Comparison of ENCODE assay signal across 8 cellular contexts in the genomic region with DNA sequence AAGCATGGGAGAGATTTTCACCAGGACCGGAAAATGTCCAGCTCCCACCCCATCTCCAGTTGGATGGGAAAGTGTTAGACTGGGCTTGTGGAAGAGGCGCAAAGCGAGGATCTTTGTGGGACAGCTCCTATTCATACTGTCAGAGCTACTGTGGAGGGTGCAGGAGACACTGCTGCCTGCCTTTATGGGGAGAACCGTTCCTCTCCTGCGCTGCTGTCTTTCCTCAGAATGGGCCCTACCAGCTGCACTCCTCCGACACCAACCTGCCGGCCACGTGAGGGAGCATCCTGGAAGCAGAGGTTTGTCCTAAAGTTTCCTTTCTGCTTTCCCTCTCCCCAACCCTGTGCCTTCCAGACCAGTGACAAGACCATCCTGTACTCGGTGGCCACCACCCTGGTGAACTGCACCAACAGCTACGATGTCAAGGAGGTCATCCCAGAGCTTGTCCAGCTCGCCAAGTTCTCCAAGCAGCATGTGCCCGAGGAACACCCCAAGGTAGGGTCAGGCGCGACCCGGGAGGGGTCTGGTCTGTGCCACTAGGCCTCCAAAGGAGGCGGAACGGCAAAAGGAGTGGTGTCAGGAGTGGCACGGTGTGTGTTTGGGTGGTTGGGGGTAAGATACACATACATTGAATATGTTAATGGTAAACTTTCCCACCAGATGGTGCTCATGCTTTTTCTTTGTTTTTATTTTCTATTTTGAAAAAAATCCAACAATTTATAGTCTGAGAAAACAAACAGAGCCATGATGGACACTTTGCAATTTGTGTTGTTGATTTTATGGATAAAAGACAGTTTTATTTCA. TPM values are rescaled to one million over a fixed set of nuclear protein-coding genes. Genes with fewer than 3 reads are reported as not detected.
DNase-seq lines count a peak whose midpoint lies in the region; ATAC-seq, FAIRE-seq and TF ChIP-seq lines count a peak whose summit lies in the region.

No MANE protein-coding gene starts in this region.

- no peak overlapping the region for H2BK5ac ChIP-seq in H9 (ENCODE audit: insufficient read length, low read length)

- H3K36me3 Mint-ChIP-seq in H9 (ENCODE audit: insufficient read depth in 1 of 3, low read depth in 3 of 3) = no peaks in the 10 kb centered on the region; a peak in 1 of 7 replicates

- H3K56ac ChIP-seq in H9 (ENCODE audit: insufficient read length, low read depth, low read length) = no peak overlapping the region

- no peak for TF ChIP-seq CTCF in H9 (conservative IDR thresholded peaks at IDR 0.05)

- H4K5ac ChIP-seq in H9 (ENCODE audit: insufficient read length, low read depth, low read length) = no peak overlapping the region

- no peak overlapping the region for H4K91ac ChIP-seq in H9 (ENCODE audit: insufficient read length, low read depth, low read length)

- H3K4me2 ChIP-seq in H9 (ENCODE audit: insufficient read depth, insufficient read length, low read length) = no peak overlapping the region

- no peaks in the 10 kb centered on the region for H3K4me1 ChIP-seq in H9 (ENCODE audit: insufficient read depth, low read length)

- H2BK15ac ChIP-seq in H9 (ENCODE audit: low read depth, low read length) = no peak overlapping the region

- H3K14ac ChIP-seq in H9 (ENCODE audit: insufficient read depth, low read length) = no peak overlapping the region

- H2AK5ac ChIP-seq in H9 (ENCODE audit: insufficient read length, low read length) = no peak overlapping the region

- FAIRE-seq in urothelium cell line (lab: Jason Lieb, UNC) = no peak

- H3K27ac ChIP-seq in H9 (ENCODE audit: insufficient read length, low read depth, low read length) = no peak overlapping the region

- H3K23ac ChIP-seq in H9 (ENCODE audit: insufficient read length, low read depth, low read length) = no peak overlapping the region

- no peaks in the 10 kb centered on the region for H4K20me1 ChIP-seq in H9 (ENCODE audit: control insufficient read depth, insufficient read depth, insufficient read length)

- no peak overlapping the region for H2AFZ ChIP-seq in H9 (ENCODE audit: low read length)

- H2BK120ac ChIP-seq in H9 (ENCODE audit: low read depth, low read length, poor library complexity, severe bottlenecking) = no peak overlapping the region

- no peaks in the 10 kb centered on the region for H3K9me3 Mint-ChIP-seq in H9

- no peak overlapping the region for H3K4me3 Mint-ChIP-seq in H9

- no peak overlapping the region for H2BK12ac ChIP-seq in H9 (ENCODE audit: insufficient read length, low read depth, low read length)

- no peak overlapping the region for H3K9ac ChIP-seq in H9 (ENCODE audit: extremely low read depth, insufficient read length, low read length)

- no peak overlapping the region for H2BK20ac ChIP-seq in H9 (ENCODE audit: low read depth, low read length, poor library complexity, severe bottlenecking)

- H3K27me3 ChIP-seq in H9 (ENCODE audit: insufficient read depth, low read length) = no peaks in the 10 kb centered on the region

- H3K18ac ChIP-seq in H9 (ENCODE audit: insufficient read length, low read depth, low read length) = no peak overlapping the region

- peak in 4 of 6 experiments; percentile 19 to 77 (median 66) for DNase-seq in stimulated activated naive CD4-positive, alpha-beta T cell (lab: John Stamatoyannopoulos, UW)
- DNase-seq in stimulated activated naive CD4-positive, alpha-beta T cell treated with Interleukin-2 at 50 U/mL for 16 hours (lab: John Stamatoyannopoulos, UW) = no peak
- peak; percentile 16 to 29 for DNase-seq in activated CD4-positive, alpha-beta T cell treated with anti-CD3 and anti-CD28 coated beads, Interleukin-2, amount 50 U/mL, for 4 hours
- DNase-seq in fibroblast of peridontal ligament (ENCODE audit: extremely low read depth) = peak; percentile 73
- peak; percentile 21 for DNase-seq in urothelium cell line (ENCODE audit: low spot score)
- DNase-seq in NCI-H510A treated with DMSO at 0.1 percent for 48 hours (lab: John Stamatoyannopoulos, UW) = no peak
- DNase-seq in H9 = no peak

- H3K4ac ChIP-seq in H9 (ENCODE audit: low read depth, low read length) = no peak overlapping the region

- no peak overlapping the region for H3T11ph ChIP-seq in H9 (ENCODE audit: low read length)

- peaks cover 2% of the 10 kb centered on the region in 2 experiments; a peak in 2 of 4 replicates for H3K4me1 Mint-ChIP-seq in H9

- no peaks in the 10 kb centered on the region for H3K9me3 ChIP-seq in H9 (ENCODE audit: control insufficient read depth, low read depth, low read length)

- H3K23me2 ChIP-seq in H9 (ENCODE audit: insufficient read length, low read depth, low read length, poor library complexity, severe bottlenecking) = no peaks in the 10 kb centered on the region

- no peak overlapping the region for H4K8ac ChIP-seq in H9 (replicated peaks; ENCODE audit: insufficient read length, low read depth, low read length)

- no CpG with 5 or more reads among the region's 18 CpGs for WGBS in H9 (ENCODE audit: extremely low coverage, insufficient read length, low lambda C conversion rate)

- no peaks in the 10 kb centered on the region for H3K79me1 ChIP-seq in H9 (ENCODE audit: insufficient read depth, low read depth, low read length, poor library complexity, severe bottlenecking)

- H3K79me2 ChIP-seq in H9 (ENCODE audit: insufficient read depth, low read length) = no peaks in the 10 kb centered on the region

- ATAC-seq in GM18873 (IDR thresholded peaks at IDR 0.05; ENCODE audit: low FRiP score, unreplicated experiment) = no peak

- H3K27me3 Mint-ChIP-seq in H9 (ENCODE audit: low read depth) = peaks cover 6% of the 10 kb centered on the region

- H3K27ac Mint-ChIP-seq in H9 = no peak overlapping the region

RNA-seq across cellular contexts. Expression of gene SLC35G3, which starts 23.0 kb away (rescaled TPM):
- not detected in 2 replicates for total RNA-seq in H9 (2021)

RNA-seq across cellular contexts. Expression of gene UNC45B, which starts 23.6 kb away (rescaled TPM):
- 0.07 and 0.22 TPM in 2 replicates for total RNA-seq in H9 (2021)

RNA-seq across cellular contexts. Expression of gene NLE1, which starts 29.1 kb away (rescaled TPM):
- total RNA-seq in H9 (2021) = 41.7 and 43.9 TPM in 2 replicates

RNA-seq across cellular contexts. Expression of gene FNDC8, which starts 49.8 kb away (rescaled TPM):
- not detected in 2 replicates for total RNA-seq in H9 (2021)

RNA-seq across cellular contexts. Expression of gene RAD51D, which starts 51.5 kb away (rescaled TPM):
- total RNA-seq in H9 (2021) = 14.0 and 15.8 TPM in 2 replicates

Comparison
In these comparisons a context has a peak if more than half of its experiments do, and no peak if none do; other contexts are left out.
1. DNase-seq: peak in stimulated activated naive CD4-positive, alpha-beta T cell (4 of 6), activated CD4-positive, alpha-beta T cell treated with anti-CD3 and anti-CD28 coated beads, Interleukin-2, amount 50 U/mL, for 4 hours (2 of 2), fibroblast of peridontal ligament (single experiment) and urothelium cell line (single experiment); none in stimulated activated naive CD4-positive, alpha-beta T cell treated with Interleukin-2 at 50 U/mL for 16 hours (single experiment), NCI-H510A treated with DMSO at 0.1 percent for 48 hours (single experiment) and H9 (single experiment).